ENCODE assay signal across 23 cellular contexts in the genomic region with DNA sequence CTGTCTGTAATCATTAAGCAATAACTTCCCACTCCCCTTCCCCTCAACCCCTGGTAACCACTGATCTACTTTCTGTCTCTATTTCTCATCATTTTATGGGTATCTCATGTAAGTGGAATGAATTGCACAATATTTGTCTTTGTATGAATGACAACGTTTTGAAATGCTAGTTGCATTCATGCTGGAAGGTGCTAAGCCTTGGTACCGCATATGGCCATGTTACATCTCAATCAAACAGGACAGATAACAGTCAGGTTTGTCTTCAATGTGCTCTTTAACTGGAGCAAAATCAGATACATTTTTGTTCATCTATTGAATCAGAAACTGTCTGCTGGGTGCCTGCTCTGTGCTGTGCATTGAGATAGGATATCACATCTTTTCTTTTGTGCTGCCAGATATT.
"Had no signal": no experiment of that assay in that cellular context is flagged by ENCODE, and none has a peak within 500 bp of the region (broad histone marks: within the 10 kb centered on the region; RNA-seq: fewer than 3 reads in every experiment).

No MANE protein-coding gene starts in this region.

- H3K4me1 Mint-ChIP-seq: IgD-negative memory B cell, T-cell had no signal

- H3K9me3 ChIP-seq: MG63, SJSA1 had no signal

- ATAC-seq: T-cell had no signal

- FAIRE-seq: RCC 7860 had no signal

- H3K27me3 ChIP-seq: MG63, SJSA1 had no signal

- H3K27ac ChIP-seq: SJSA1, SK-N-MC had no signal

- H3K4me1 ChIP-seq: SJSA1 had no signal

- DNase-seq: KBM-7, MG63, NCI-H1048, NCI-H1105, NCI-H1417, NCI-H1436 treated with DMSO at 0.1 percent for 48 hours, NCI-H1694, NCI-H187 treated with DMSO at 0.1 percent for 48 hours, NCI-H2029 treated with DMSO at 0.1 percent for 48 hours, NCI-H2171 treated with DMSO at 0.1 percent for 48 hours, NCI-H2227 treated with DMSO at 0.1 percent for 48 hours, NCI-H524, NCI-H526 treated with DMSO at 0.1 percent for 48 hours, NCI-H748 treated with DMSO at 0.1 percent for 48 hours, Right ventricle myocardium superior, RPMI8226, SIG-M5, SW 1271, T-cell had no signal

- H3K27ac Mint-ChIP-seq: T-cell had no signal

- H3K4me3 Mint-ChIP-seq: IgD-negative memory B cell, T-cell had no signal

- H3K27me3 Mint-ChIP-seq: IgD-negative memory B cell had no signal

- H3K4me3 ChIP-seq: MG63, SJSA1, SK-N-MC had no signal

- H3K36me3 Mint-ChIP-seq: IgD-negative memory B cell, T-cell had no signal

- H3K36me3 ChIP-seq: MG63, SJSA1 had no signal
